ENCODE assay signal across 23 cellular contexts in genomic region chr1:239288964-239289535, GRCh38.
A peak's percentile ranks its signal among the peaks of the same experiment; 100 is the strongest.
DNase-seq lines count a peak whose midpoint lies in the region; ATAC-seq, FAIRE-seq and TF ChIP-seq lines count a peak whose summit lies in the region.
"Had no signal": no experiment of that assay in that cellular context is flagged by ENCODE, and none has a peak within 500 bp of the region (broad histone marks: within the 10 kb centered on the region; RNA-seq: fewer than 3 reads in every experiment).

No MANE protein-coding gene starts in this region.

- H3K4me1 ChIP-seq in small intestine (ENCODE audit: control insufficient read depth in 2 of 2, insufficient read depth in 1 of 2, low read depth in 1 of 2, low read length in 1 of 2) (no peaks in the 10 kb centered on the region), suprapubic skin (no peaks in the 10 kb centered on the region)

- H3K9me3 ChIP-seq in small intestine (ENCODE audit: control insufficient read depth, low read depth): no peaks in the 10 kb centered on the region
- no peaks in the 10 kb centered on the region for H3K9me3 ChIP-seq in suprapubic skin

- H3K27ac ChIP-seq in small intestine (ENCODE audit: low read depth in 1 of 2, low read length in 1 of 2) (no peak overlapping the region), suprapubic skin (no peak overlapping the region)

- no peak for TF ChIP-seq POLR2A in suprapubic skin (IDR thresholded peaks at IDR 0.05)

- ATAC-seq in HG02588 (IDR thresholded peaks at IDR 0.05; ENCODE audit: unreplicated experiment) (no peak), GM21367 (IDR thresholded peaks at IDR 0.05; ENCODE audit: unreplicated experiment) (no peak)
- ATAC-seq: HCT116, T-cell had no signal

- FAIRE-seq in small intestine (lab: Jason Lieb, UNC): no peak
- FAIRE-seq: GM12892 had no signal

- H3K27me3 ChIP-seq in small intestine (ENCODE audit: control insufficient read depth in 2 of 2, insufficient read depth in 2 of 2, low read length in 2 of 2) (no peaks in the 10 kb centered on the region), suprapubic skin (no peaks in the 10 kb centered on the region)

- DNase-seq in ELR (ENCODE audit: low read depth) (peak; percentile 81), HT1080 (ENCODE audit: low read depth) (peak; percentile 26), epithelial cell of esophagus (ENCODE audit: low read depth) (peak; percentile 33), small intestine (peak; percentile 22), suprapubic skin (ENCODE audit: low spot score in 2 of 2) (no peak)
- DNase-seq: C1 segment of cervical spinal cord; CD4-positive, alpha-beta memory T cell; COR-L47; DMS79; KBM-7; MM.1S; NCI-H1417 treated with DMSO at 0.1 percent for 48 hours; NCI-H1694 treated with DMSO at 0.1 percent for 48 hours; NCI-H2081 treated with DMSO at 0.1 percent for 48 hours; NCI-H2171; NCI-H226; NCI-H510A; NCI-H69; T-cell had no signal

- no peak for TF ChIP-seq EP300 in suprapubic skin (IDR thresholded peaks at IDR 0.05)

- 33 to 50% (median 39%) methylated on average over 1 of the region's 1 CpG for WGBS in small intestine, 3 donors
- WGBS in suprapubic skin: 50% methylated on average over 1 of the region's 1 CpG

- TF ChIP-seq CTCF in epithelial cell of esophagus (IDR thresholded peaks at IDR 0.05; ENCODE audit: insufficient read depth, low read depth, low read length, missing control alignments) (no peak), suprapubic skin (IDR thresholded peaks at IDR 0.05) (no peak)

- H3K4me3 ChIP-seq in epithelial cell of esophagus (ENCODE audit: low read length) (no peak overlapping the region), small intestine (ENCODE audit: low read depth in 1 of 2, low read length in 2 of 2) (no peak overlapping the region), suprapubic skin (no peak overlapping the region)

- H3K36me3 ChIP-seq in small intestine (ENCODE audit: control insufficient read depth in 2 of 2, insufficient read depth in 2 of 2, low read length in 2 of 2) (no peaks in the 10 kb centered on the region), suprapubic skin (no peaks in the 10 kb centered on the region)

Comparison
In these comparisons a context has a peak if more than half of its experiments do, and no peak if none do; other contexts are left out.
1. DNase-seq: peak in ELR (single experiment), HT1080 (single experiment), epithelial cell of esophagus (single experiment) and small intestine (single experiment); none in suprapubic skin (0 of 2).